ENCODE assay signal across 8 cellular contexts in genomic region chr3:19931767-19932188, GRCh38. TPM values are rescaled to one million over a fixed set of nuclear protein-coding genes. Genes with fewer than 3 reads are reported as not detected.
DNase-seq lines count a peak whose midpoint lies in the region; ATAC-seq lines count a peak whose summit lies in the region.

No MANE protein-coding gene starts in this region.

- H3K4me1 Mint-ChIP-seq in activated CD4-positive, alpha-beta memory T cell treated with anti-CD3 and anti-CD28 coated beads for 36 hours (ENCODE audit: low read depth): peaks cover 33% of the 10 kb centered on the region

- intact Hi-C loops in activated CD4-positive, alpha-beta memory T cell treated with anti-CD3 and anti-CD28 coated beads for 36 hours (cut with micrococcal nuclease): loop anchor here (1.0 to 10.0 kb wide), 8 partner anchors 16 to 1377 kb away; partner anchors contain the start of genes RAB5A and SGO1

- no peaks in the 10 kb centered on the region for H3K9me3 Mint-ChIP-seq in activated CD4-positive, alpha-beta memory T cell treated with anti-CD3 and anti-CD28 coated beads for 36 hours

- CTCF ChIA-PET in activated CD4-positive, alpha-beta memory T cell treated with anti-CD3 and anti-CD28 coated beads for 36 hours (lab: Charles Lee): no interaction called here

- peak overlapping the region; percentile 76 for H3K27ac Mint-ChIP-seq in activated CD4-positive, alpha-beta memory T cell treated with anti-CD3 and anti-CD28 coated beads for 36 hours

- H3K27me3 Mint-ChIP-seq in activated CD4-positive, alpha-beta memory T cell treated with anti-CD3 and anti-CD28 coated beads for 36 hours: peaks cover 12% of the 10 kb centered on the region

- ATAC-seq in GM19452 (IDR thresholded peaks at IDR 0.05; ENCODE audit: unreplicated experiment): peak; percentile 52
- ATAC-seq in HG03159 (IDR thresholded peaks at IDR 0.05; ENCODE audit: unreplicated experiment): peak; percentile 50

- POLR2A ChIA-PET in activated CD4-positive, alpha-beta memory T cell treated with anti-CD3 and anti-CD28 coated beads for 36 hours (lab: Charles Lee): interaction anchor here (0.8 to 2.3 kb wide), 6 partner anchors 14 to 129 kb away, joined by 5 to 9 read pairs (median 6); no protein-coding TSS in a partner anchor

- no peaks in the 10 kb centered on the region for H3K36me3 Mint-ChIP-seq in activated CD4-positive, alpha-beta memory T cell treated with anti-CD3 and anti-CD28 coated beads for 36 hours

- DNase-seq in AG08395 (ENCODE audit: low spot score): peak; percentile 8
- DNase-seq in activated CD4-positive, alpha-beta memory T cell treated with anti-CD3 and anti-CD28 coated beads for 36 hours: peak; percentile 16
- no peak for DNase-seq in middle frontal gyrus (ENCODE audit: extremely low spot score, low spot score)
- DNase-seq in amniotic stem cell (lab: John Stamatoyannopoulos, UW): no peak
- DNase-seq in RPMI8226: no peak
- no peak for DNase-seq in glomerular visceral epithelial cell (ENCODE audit: extremely low spot score)

- H3K4me3 Mint-ChIP-seq in activated CD4-positive, alpha-beta memory T cell treated with anti-CD3 and anti-CD28 coated beads for 36 hours: peak overlapping the region; percentile 3

RNA-seq across cellular contexts. Expression of gene EFHB, which starts 2.2 kb away (rescaled TPM):
- total RNA-seq in activated CD4-positive, alpha-beta memory T cell treated with anti-CD3 and anti-CD28 coated beads for 36 hours: under 1 TPM; 0.51 to 0.57 TPM

RNA-seq across cellular contexts. Expression of gene RAB5A, which starts 15.1 kb away (rescaled TPM):
- total RNA-seq in activated CD4-positive, alpha-beta memory T cell treated with anti-CD3 and anti-CD28 coated beads for 36 hours: 10 to 100 TPM; 55.6 to 65.3 TPM

Comparison
In these comparisons a context has a peak if more than half of its experiments do, and no peak if none do; other contexts are left out.
1. DNase-seq: peak in AG08395 (single experiment) and activated CD4-positive, alpha-beta memory T cell treated with anti-CD3 and anti-CD28 coated beads for 36 hours (single experiment); none in middle frontal gyrus (single experiment), amniotic stem cell (single experiment), RPMI8226 (single experiment) and glomerular visceral epithelial cell (single experiment).